In the genomic region with DNA sequence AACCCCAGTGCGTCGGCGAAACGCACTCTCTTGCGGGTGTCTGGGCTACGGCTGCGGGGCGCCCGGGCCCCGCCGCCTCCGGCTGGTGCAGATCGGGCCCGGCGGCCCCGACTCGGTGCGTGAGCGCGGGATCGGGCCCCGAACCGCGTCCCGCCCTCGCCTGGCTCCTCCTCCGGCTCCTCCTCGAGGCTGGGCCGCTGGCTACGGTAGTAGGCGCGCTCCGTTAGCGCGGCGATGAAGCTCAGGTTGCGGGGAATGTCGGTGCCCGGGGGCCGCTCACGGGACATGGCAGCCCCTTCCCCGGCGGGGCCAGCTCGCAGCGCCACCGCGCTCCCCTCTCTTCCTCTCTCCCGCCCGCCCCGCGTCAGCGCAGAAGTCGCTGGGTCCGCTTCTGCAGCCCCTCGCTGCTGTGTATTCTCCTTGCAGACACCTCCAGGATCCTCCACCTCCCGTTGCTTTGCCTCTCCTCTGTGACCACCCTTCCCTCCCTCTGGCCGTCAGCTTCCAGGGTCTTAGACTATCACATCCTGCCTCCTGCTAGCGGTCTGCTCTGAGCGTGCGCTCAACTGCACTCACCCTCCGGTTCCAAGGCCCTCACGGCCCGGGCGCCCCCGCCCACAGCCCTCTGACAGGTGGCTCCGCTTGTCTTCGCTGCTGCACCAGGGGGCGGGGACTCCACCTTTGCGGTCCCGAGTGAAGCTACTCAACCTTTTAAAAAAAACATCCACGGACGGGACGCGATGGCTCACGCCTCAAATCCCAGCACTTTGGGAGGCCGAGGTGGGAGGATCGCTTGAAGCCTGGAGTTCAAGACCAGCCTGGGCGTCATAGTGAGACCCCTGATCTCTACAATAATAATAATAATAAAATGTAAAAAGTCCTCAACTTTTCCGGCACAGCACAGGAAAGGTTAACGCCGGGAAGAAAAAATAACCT, we compare ENCODE assay signal across 8 cellular contexts. TPM values are rescaled to one million over a fixed set of nuclear protein-coding genes. Genes with fewer than 3 reads are reported as not detected.
A peak's percentile ranks its signal among the peaks of the same experiment; 100 is the strongest.
DNase-seq lines count a peak whose midpoint lies in the region; ATAC-seq and TF ChIP-seq lines count a peak whose summit lies in the region.

A gene with protein sequence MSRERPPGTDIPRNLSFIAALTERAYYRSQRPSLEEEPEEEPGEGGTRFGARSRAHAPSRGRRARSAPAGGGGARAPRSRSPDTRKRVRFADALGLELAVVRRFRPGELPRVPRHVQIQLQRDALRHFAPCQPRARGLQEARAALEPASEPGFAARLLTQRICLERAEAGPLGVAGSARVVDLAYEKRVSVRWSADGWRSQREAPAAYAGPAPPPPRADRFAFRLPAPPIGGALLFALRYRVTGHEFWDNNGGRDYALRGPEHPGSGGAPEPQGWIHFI (minus strand): TSS at position 570 of the 936 bp plus-strand sequence. CDS start 283 bp downstream, at position 287.

- H3K27ac ChIP-seq in right cardiac atrium (ENCODE audit: low read length) (peak within 1 kb of the TSS; percentile 91), rectal smooth muscle tissue (ENCODE audit: low read depth, low read length) (peak within 1 kb of the TSS; percentile 90), vagina (peak within 1 kb of the TSS; percentile 97)

- H3K4me1 Mint-ChIP-seq in activated naive CD8-positive, alpha-beta T cell treated with anti-CD3 and anti-CD28 coated beads, Interleukin-2, amount 50 U/mL, for 24 hours = peaks cover 27% of the 10 kb centered on the region

- TF ChIP-seq POLR2A in vagina (IDR thresholded peaks at IDR 0.05) = no peak

- peak within 1 kb of the TSS; percentile 50 for H3K9ac ChIP-seq in rectal smooth muscle tissue (ENCODE audit: low read length)

- H3K4me3 ChIP-seq in HFF-Myc (replicated peaks; ENCODE audit: low read depth, low read length) = peak within 1 kb of the TSS; percentile 63
- peak within 1 kb of the TSS; percentile 59 for H3K4me3 ChIP-seq in right cardiac atrium (ENCODE audit: low read length)
- H3K4me3 ChIP-seq in rectal smooth muscle tissue (ENCODE audit: low read length) = peak within 1 kb of the TSS; percentile 86
- H3K4me3 ChIP-seq in vagina = peak within 1 kb of the TSS; percentile 71 to 73

- peaks cover 5% of the 10 kb centered on the region for H3K36me3 Mint-ChIP-seq in activated naive CD8-positive, alpha-beta T cell treated with anti-CD3 and anti-CD28 coated beads, Interleukin-2, amount 50 U/mL, for 24 hours (ENCODE audit: low read depth)

- no peak for TF ChIP-seq CTCF in HFF-Myc (IDR thresholded peaks at IDR 0.05; ENCODE audit: low read depth, low read length, missing control alignments)
- TF ChIP-seq CTCF in vagina (IDR thresholded peaks at IDR 0.05) = no peak

- whole genome bisulfite sequencing in right cardiac atrium = 3% methylated on average over 81 of the region's 81 CpGs

- intact Hi-C loops in right cardiac atrium (cut with DNase I) = no loop called here
- intact Hi-C loops in vagina (cut with DNase I) = no loop called here

- ATAC-seq in activated naive CD8-positive, alpha-beta T cell treated with anti-CD3 and anti-CD28 coated beads, Interleukin-2, amount 50 U/mL, for 24 hours = peak; percentile 48
- ATAC-seq in right cardiac atrium = peak; percentile 48 to 61

- H3K9me3 Mint-ChIP-seq in activated naive CD8-positive, alpha-beta T cell treated with anti-CD3 and anti-CD28 coated beads, Interleukin-2, amount 50 U/mL, for 24 hours = no peaks in the 10 kb centered on the region

- H3K36me3 ChIP-seq in rectal smooth muscle tissue (ENCODE audit: control insufficient read depth, insufficient read depth, low read length) = peaks cover 4% of the 10 kb centered on the region
- H3K36me3 ChIP-seq in vagina = no peaks in the 10 kb centered on the region

- H3K9me3 ChIP-seq in right cardiac atrium (ENCODE audit: control insufficient read depth, low read length) = no peaks in the 10 kb centered on the region
- H3K9me3 ChIP-seq in vagina = no peaks in the 10 kb centered on the region

- H3K4me3 Mint-ChIP-seq in activated naive CD8-positive, alpha-beta T cell treated with anti-CD3 and anti-CD28 coated beads, Interleukin-2, amount 50 U/mL, for 24 hours = peak within 1 kb of the TSS; percentile 98

- DNase-seq in GM03348 (ENCODE audit: low spot score) = peak; percentile 77
- DNase-seq in HFF-Myc (ENCODE audit: extremely low read depth, low read depth) = no peak
- DNase-seq in NCI-H1092 (lab: John Stamatoyannopoulos, UW) = peak; percentile 82
- peak; percentile 82 for DNase-seq in T follicular helper cell (ENCODE audit: low read depth)
- peak; percentile 91 for DNase-seq in activated naive CD8-positive, alpha-beta T cell treated with anti-CD3 and anti-CD28 coated beads, Interleukin-2, amount 50 U/mL, for 24 hours
- peak; percentile 74 to 91 (median 88) for DNase-seq in right cardiac atrium
- no peak for DNase-seq in vagina (ENCODE audit: extremely low spot score in 2 of 2)

- H3K27ac Mint-ChIP-seq in activated naive CD8-positive, alpha-beta T cell treated with anti-CD3 and anti-CD28 coated beads, Interleukin-2, amount 50 U/mL, for 24 hours = peak within 1 kb of the TSS; percentile 100

- H3K27me3 ChIP-seq in right cardiac atrium (ENCODE audit: control insufficient read depth, insufficient read depth) = no peaks in the 10 kb centered on the region
- H3K27me3 ChIP-seq in rectal smooth muscle tissue (ENCODE audit: control insufficient read depth, insufficient read depth, low read length) = no peaks in the 10 kb centered on the region
- H3K27me3 ChIP-seq in vagina = no peaks in the 10 kb centered on the region

- peaks cover 18% of the 10 kb centered on the region for H3K27me3 Mint-ChIP-seq in activated naive CD8-positive, alpha-beta T cell treated with anti-CD3 and anti-CD28 coated beads, Interleukin-2, amount 50 U/mL, for 24 hours

- peaks cover 8% of the 10 kb centered on the region for H3K4me1 ChIP-seq in right cardiac atrium (ENCODE audit: control insufficient read depth, insufficient read depth, low read length)
- H3K4me1 ChIP-seq in rectal smooth muscle tissue (ENCODE audit: control insufficient read depth, insufficient read depth, low read length) = peaks cover 18% of the 10 kb centered on the region
- peaks cover 48% of the 10 kb centered on the region for H3K4me1 ChIP-seq in vagina

RNA-seq across cellular contexts. Expression of the gene that starts here (rescaled TPM):
- total RNA-seq in right cardiac atrium = 10 to 100 TPM in 2 of 4 donors, 1 to 10 TPM in 2; 6.1 to 15.3 (median 10.6) TPM
- polyA plus RNA-seq in right cardiac atrium = 7.9 TPM
- 8.6 TPM for total RNA-seq in vagina

Comparison
In these comparisons a context has a peak if more than half of its experiments do, and no peak if none do; other contexts are left out.
1. DNase-seq: peak in GM03348 (single experiment), NCI-H1092 (single experiment), T follicular helper cell (single experiment), activated naive CD8-positive, alpha-beta T cell treated with anti-CD3 and anti-CD28 coated beads, Interleukin-2, amount 50 U/mL, for 24 hours (single experiment) and right cardiac atrium (3 of 3); none in HFF-Myc (single experiment) and vagina (0 of 2).
2. Peak in every context shown above with its lines, with median percentiles within 50 percentile points of each other: H3K4me3 ChIP-seq and H3K27ac ChIP-seq.